Comparison of ENCODE assay signal across 1 cellular context in the genomic region with DNA sequence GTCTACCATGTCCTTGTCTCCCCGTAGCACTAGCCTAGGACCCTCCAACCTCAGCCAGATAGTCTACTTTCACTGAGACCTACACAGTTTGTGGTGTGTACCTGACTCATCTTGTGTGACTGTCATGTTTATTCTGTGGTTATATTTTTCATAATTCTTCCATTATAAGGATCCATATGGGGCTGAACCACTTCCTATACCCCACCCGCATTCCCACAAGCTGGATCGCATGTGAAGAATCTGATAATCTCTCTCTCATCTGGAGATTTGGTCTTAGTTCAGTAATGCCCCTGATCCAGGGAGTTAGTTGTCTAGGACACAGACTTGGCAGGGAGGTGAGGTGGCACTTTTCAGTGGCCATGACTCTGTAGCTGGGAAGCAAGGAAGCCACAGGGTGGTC.
TF ChIP-seq lines count a peak whose summit lies in the region.

No MANE protein-coding gene starts in this region.

TF ChIP-seq in HepG2, 621 proteins besides CTCF, POLR2A, EP300 and RAD21:
- TF ChIP-seq ISL2 (CRISPR knock-in tag; IDR thresholded peaks at IDR 0.05) = no peak
- TF ChIP-seq, protein P1, sequence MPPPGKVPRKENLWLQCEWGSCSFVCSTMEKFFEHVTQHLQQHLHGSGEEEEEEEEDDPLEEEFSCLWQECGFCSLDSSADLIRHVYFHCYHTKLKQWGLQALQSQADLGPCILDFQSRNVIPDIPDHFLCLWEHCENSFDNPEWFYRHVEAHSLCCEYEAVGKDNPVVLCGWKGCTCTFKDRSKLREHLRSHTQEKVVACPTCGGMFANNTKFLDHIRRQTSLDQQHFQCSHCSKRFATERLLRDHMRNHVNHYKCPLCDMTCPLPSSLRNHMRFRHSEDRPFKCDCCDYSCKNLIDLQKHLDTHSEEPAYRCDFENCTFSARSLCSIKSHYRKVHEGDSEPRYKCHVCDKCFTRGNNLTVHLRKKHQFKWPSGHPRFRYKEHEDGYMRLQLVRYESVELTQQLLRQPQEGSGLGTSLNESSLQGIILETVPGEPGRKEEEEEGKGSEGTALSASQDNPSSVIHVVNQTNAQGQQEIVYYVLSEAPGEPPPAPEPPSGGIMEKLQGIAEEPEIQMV (CRISPR knock-in tag; IDR thresholded peaks at IDR 0.05; ENCODE audit: low read depth) = no peak
- no peak for TF ChIP-seq ZFAT (CRISPR knock-in tag; conservative IDR thresholded peaks at IDR 0.05)
- TF ChIP-seq, protein P2, sequence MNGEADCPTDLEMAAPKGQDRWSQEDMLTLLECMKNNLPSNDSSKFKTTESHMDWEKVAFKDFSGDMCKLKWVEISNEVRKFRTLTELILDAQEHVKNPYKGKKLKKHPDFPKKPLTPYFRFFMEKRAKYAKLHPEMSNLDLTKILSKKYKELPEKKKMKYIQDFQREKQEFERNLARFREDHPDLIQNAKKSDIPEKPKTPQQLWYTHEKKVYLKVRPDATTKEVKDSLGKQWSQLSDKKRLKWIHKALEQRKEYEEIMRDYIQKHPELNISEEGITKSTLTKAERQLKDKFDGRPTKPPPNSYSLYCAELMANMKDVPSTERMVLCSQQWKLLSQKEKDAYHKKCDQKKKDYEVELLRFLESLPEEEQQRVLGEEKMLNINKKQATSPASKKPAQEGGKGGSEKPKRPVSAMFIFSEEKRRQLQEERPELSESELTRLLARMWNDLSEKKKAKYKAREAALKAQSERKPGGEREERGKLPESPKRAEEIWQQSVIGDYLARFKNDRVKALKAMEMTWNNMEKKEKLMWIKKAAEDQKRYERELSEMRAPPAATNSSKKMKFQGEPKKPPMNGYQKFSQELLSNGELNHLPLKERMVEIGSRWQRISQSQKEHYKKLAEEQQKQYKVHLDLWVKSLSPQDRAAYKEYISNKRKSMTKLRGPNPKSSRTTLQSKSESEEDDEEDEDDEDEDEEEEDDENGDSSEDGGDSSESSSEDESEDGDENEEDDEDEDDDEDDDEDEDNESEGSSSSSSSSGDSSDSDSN (CRISPR knock-in tag; IDR thresholded peaks at IDR 0.05) = no peak
- TF ChIP-seq ISX (CRISPR knock-in tag; conservative IDR thresholded peaks at IDR 0.05) = no peak
- no peak for TF ChIP-seq MYNN (CRISPR knock-in tag; IDR thresholded peaks at IDR 0.05; ENCODE audit: low read depth)
- TF ChIP-seq KLF16 (CRISPR knock-in tag; IDR thresholded peaks at IDR 0.05) = no peak
- TF ChIP-seq ZNF260 (CRISPR knock-in tag; IDR thresholded peaks at IDR 0.05; ENCODE audit: borderline replicate concordance, low read depth) = no peak
- TF ChIP-seq ZNF367 (CRISPR knock-in tag; IDR thresholded peaks at IDR 0.05; ENCODE audit: borderline replicate concordance) = no peak
- TF ChIP-seq FOXK2 (IDR thresholded peaks at IDR 0.05) = no peak
- TF ChIP-seq ZNF773 (CRISPR knock-in tag; IDR thresholded peaks at IDR 0.05; ENCODE audit: borderline replicate concordance) = no peak
- no peak for TF ChIP-seq ZNF790 (CRISPR knock-in tag; IDR thresholded peaks at IDR 0.05; ENCODE audit: borderline replicate concordance)
- no peak for TF ChIP-seq ZNF772 (CRISPR knock-in tag; IDR thresholded peaks at IDR 0.05)
- TF ChIP-seq ZNF557 (CRISPR knock-in tag; IDR thresholded peaks at IDR 0.05) = no peak
- TF ChIP-seq, protein P3, sequence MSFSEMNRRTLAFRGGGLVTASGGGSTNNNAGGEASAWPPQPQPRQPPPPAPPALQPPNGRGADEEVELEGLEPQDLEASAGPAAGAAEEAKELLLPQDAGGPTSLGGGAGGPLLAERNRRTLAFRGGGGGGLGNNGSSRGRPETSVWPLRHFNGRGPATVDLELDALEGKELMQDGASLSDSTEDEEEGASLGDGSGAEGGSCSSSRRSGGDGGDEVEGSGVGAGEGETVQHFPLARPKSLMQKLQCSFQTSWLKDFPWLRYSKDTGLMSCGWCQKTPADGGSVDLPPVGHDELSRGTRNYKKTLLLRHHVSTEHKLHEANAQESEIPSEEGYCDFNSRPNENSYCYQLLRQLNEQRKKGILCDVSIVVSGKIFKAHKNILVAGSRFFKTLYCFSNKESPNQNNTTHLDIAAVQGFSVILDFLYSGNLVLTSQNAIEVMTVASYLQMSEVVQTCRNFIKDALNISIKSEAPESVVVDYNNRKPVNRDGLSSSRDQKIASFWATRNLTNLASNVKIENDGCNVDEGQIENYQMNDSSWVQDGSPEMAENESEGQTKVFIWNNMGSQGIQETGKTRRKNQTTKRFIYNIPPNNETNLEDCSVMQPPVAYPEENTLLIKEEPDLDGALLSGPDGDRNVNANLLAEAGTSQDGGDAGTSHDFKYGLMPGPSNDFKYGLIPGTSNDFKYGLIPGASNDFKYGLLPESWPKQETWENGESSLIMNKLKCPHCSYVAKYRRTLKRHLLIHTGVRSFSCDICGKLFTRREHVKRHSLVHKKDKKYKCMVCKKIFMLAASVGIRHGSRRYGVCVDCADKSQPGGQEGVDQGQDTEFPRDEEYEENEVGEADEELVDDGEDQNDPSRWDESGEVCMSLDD (CRISPR knock-in tag; IDR thresholded peaks at IDR 0.05; ENCODE audit: borderline replicate concordance) = no peak
- TF ChIP-seq ATF7-NPFF (CRISPR knock-in tag; IDR thresholded peaks at IDR 0.05; ENCODE audit: low read depth) = no peak
- no peak for TF ChIP-seq MIER3 (CRISPR knock-in tag; IDR thresholded peaks at IDR 0.05; ENCODE audit: borderline replicate concordance)
- TF ChIP-seq, protein P4, sequence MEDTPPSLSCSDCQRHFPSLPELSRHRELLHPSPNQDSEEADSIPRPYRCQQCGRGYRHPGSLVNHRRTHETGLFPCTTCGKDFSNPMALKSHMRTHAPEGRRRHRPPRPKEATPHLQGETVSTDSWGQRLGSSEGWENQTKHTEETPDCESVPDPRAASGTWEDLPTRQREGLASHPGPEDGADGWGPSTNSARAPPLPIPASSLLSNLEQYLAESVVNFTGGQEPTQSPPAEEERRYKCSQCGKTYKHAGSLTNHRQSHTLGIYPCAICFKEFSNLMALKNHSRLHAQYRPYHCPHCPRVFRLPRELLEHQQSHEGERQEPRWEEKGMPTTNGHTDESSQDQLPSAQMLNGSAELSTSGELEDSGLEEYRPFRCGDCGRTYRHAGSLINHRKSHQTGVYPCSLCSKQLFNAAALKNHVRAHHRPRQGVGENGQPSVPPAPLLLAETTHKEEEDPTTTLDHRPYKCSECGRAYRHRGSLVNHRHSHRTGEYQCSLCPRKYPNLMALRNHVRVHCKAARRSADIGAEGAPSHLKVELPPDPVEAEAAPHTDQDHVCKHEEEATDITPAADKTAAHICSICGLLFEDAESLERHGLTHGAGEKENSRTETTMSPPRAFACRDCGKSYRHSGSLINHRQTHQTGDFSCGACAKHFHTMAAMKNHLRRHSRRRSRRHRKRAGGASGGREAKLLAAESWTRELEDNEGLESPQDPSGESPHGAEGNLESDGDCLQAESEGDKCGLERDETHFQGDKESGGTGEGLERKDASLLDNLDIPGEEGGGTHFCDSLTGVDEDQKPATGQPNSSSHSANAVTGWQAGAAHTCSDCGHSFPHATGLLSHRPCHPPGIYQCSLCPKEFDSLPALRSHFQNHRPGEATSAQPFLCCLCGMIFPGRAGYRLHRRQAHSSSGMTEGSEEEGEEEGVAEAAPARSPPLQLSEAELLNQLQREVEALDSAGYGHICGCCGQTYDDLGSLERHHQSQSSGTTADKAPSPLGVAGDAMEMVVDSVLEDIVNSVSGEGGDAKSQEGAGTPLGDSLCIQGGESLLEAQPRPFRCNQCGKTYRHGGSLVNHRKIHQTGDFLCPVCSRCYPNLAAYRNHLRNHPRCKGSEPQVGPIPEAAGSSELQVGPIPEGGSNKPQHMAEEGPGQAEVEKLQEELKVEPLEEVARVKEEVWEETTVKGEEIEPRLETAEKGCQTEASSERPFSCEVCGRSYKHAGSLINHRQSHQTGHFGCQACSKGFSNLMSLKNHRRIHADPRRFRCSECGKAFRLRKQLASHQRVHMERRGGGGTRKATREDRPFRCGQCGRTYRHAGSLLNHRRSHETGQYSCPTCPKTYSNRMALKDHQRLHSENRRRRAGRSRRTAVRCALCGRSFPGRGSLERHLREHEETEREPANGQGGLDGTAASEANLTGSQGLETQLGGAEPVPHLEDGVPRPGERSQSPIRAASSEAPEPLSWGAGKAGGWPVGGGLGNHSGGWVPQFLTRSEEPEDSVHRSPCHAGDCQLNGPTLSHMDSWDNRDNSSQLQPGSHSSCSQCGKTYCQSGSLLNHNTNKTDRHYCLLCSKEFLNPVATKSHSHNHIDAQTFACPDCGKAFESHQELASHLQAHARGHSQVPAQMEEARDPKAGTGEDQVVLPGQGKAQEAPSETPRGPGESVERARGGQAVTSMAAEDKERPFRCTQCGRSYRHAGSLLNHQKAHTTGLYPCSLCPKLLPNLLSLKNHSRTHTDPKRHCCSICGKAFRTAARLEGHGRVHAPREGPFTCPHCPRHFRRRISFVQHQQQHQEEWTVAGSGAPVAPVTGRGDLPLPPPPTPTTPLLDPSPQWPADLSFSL (CRISPR knock-in tag; IDR thresholded peaks at IDR 0.05) = no peak
- no peak for TF ChIP-seq ZNF33B (CRISPR knock-in tag; IDR thresholded peaks at IDR 0.05)
